Comparison of ENCODE assay signal across 8 cellular contexts in the genomic region with DNA sequence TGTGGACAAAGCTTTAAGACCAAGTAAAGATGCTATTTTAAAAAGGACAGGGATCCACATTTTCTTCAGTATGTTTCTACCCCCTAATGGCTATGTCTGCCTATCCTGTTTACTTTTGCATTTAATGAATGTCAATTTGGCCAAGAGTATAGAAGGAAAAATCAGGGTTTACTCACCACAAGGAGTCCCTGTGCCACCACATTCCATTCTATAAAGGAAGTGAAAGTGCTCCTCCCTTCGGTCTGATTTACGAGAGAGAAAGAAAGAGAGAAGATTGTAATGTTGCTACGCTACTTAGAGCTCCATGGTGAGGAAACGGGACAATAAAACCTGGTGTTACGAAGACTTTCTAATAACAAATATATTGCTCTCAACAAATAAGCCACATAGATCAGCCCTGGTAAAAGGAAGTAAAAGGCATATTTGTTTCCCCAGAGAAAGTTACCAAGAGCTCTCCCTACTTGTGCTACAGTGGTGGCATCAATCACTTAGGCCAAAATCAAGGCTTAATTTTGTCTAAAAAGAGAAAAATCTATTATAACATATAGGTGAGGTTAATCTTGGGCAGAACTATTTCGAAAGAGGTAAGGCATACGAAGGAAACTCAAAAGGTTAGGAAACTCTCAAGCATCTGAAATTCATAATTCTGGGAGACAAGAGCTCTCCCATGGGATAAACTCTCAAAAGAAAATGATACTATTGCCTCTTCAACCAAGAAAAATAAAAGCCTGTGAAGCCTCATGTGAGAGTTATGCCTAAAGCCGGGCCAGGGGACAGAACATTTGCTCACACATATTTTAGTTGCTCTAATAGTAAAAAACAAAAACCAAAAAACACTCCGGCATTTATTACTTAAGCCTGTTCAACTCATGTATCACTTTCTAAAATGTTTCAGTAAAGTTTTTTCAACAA. TPM values are rescaled to one million over a fixed set of nuclear protein-coding genes. Genes with fewer than 3 reads are reported as not detected.
DNase-seq lines count a peak whose midpoint lies in the region; ATAC-seq, FAIRE-seq and TF ChIP-seq lines count a peak whose summit lies in the region.

No MANE protein-coding gene starts in this region.

- TF ChIP-seq POLR2A in GM12878 (IDR thresholded peaks at IDR 0.05; ENCODE audit: low read depth, low read length): no peak
- TF ChIP-seq POLR2A in stomach (IDR thresholded peaks at IDR 0.05): no peak

- H3K4me3 ChIP-seq in GM12878: no peak overlapping the region
- H3K4me3 ChIP-seq in stomach: peak overlapping the region in 3 of 4 donors; percentile 11 to 18 (median 15)

- H3K4me2 ChIP-seq in GM12878 (ENCODE audit: control insufficient read depth, insufficient read depth): peak overlapping the region; percentile 60

- H3K27ac ChIP-seq in GM12878 (ENCODE audit: control insufficient read depth, insufficient read depth): no peak overlapping the region
- peak overlapping the region in 4 of 5 donors; percentile 44 to 76 (median 66) for H3K27ac ChIP-seq in stomach

- 79% methylated on average over 8 of the region's 9 CpGs for WGBS in GM12878 (ENCODE audit: insufficient coverage, insufficient replicate concordance, low lambda C conversion rate, missing lambda C conversion rate)
- WGBS in stomach, 5 donors: 35 to 43% (median 41%) methylated on average over 9 of the region's 9 CpGs

- intact Hi-C loops in GM12878 (cut with micrococcal nuclease; ENCODE audit: unreplicated experiment) (no loop called here), stomach (cut with DNase I; ENCODE audit: low total_unique reads) (loop anchor here (10.0 kb wide), 1 partner anchor 172 kb away; no protein-coding TSS in a partner anchor)

- no peak overlapping the region for H2AFZ ChIP-seq in GM12878 (ENCODE audit: control insufficient read depth, low read depth, low read length)

- no TSS peak for BruUV-seq in GM12878 (replicated peaks; lab: Mats Ljungman, UMichigan)

- H3K79me2 ChIP-seq in GM12878 (ENCODE audit: control insufficient read depth, insufficient read depth, low read length): no peaks in the 10 kb centered on the region

- H3K9me3 ChIP-seq in GM12878 (replicated peaks; ENCODE audit: control insufficient read depth, insufficient read depth, low read length): no peaks in the 10 kb centered on the region
- no peaks in the 10 kb centered on the region for H3K9me3 ChIP-seq in stomach

- POLR2A ChIA-PET in GM12878 (lab: Charles Lee): no interaction called here

- peak; percentile 79 for ATAC-seq in GM21381 (IDR thresholded peaks at IDR 0.05; ENCODE audit: unreplicated experiment)
- peak; percentile 66 for ATAC-seq in GM12878

- H4K20me1 ChIP-seq in GM12878 (ENCODE audit: control insufficient read depth, insufficient read depth): no peaks in the 10 kb centered on the region

- TF ChIP-seq CTCF in AG09319 (IDR thresholded peaks at IDR 0.05; ENCODE audit: low read depth, low read length): peak; percentile 54
- peak in 1 of 3 experiments; percentile 33; a peak in 2 of 6 replicates for TF ChIP-seq CTCF in GM12878 (IDR thresholded peaks at IDR 0.05 in 2 of 3, conservative IDR thresholded peaks at IDR 0.05 in 1 of 3; ENCODE audit: control insufficient read depth in 2 of 3, extremely low read depth in 1 of 3, insufficient read depth in 1 of 3, low read depth in 3 of 3, low read length in 3 of 3)
- TF ChIP-seq CTCF in stomach (IDR thresholded peaks at IDR 0.05): peak in 5 of 7 experiments; percentile 8 to 60 (median 25)

- RAD21 ChIA-PET in GM12878 (lab: Charles Lee; ENCODE audit: unreplicated experiment): interaction anchor here (0.9 to 2.1 kb wide), 6 partner anchors 9 to 391 kb away, joined by 3 to 9 read pairs (median 4); no protein-coding TSS in a partner anchor

- CTCF ChIA-PET in GM12878 (lab: Yijun Ruan, JAX): interaction anchor here (0.7 to 5.9 kb wide), 14 partner anchors 9 to 391 kb away, joined by 3 to 78 read pairs (median 4); no protein-coding TSS in a partner anchor

- TF ChIP-seq EP300 in GM12878 (IDR thresholded peaks at IDR 0.05; ENCODE audit: borderline replicate concordance in 1 of 2, control insufficient read depth in 1 of 2, low read depth in 2 of 2, low read length in 2 of 2) (no peak), stomach (IDR thresholded peaks at IDR 0.05) (no peak)

- SMC1A ChIA-PET in GM12878 (lab: Charles Lee; ENCODE audit: uncharacterized antibody, unreplicated experiment): interaction anchor here (0.8 to 2.7 kb wide), 10 partner anchors 9 to 173 kb away, joined by 3 to 16 read pairs (median 4); no protein-coding TSS in a partner anchor

- H3K4me1 ChIP-seq in GM12878 (ENCODE audit: control insufficient read depth, insufficient read depth, low read length) (peaks cover 2% of the 10 kb centered on the region; the same call in 1 of the 2 replicates), stomach (peaks cover 0 to 77% (median 44%) of the 10 kb centered on the region in 4 donors)

- DNase-seq in AG09319 (ENCODE audit: extremely low read depth, low read depth) (peak; percentile 27), LoVo (ENCODE audit: low spot score) (peak; percentile 75), GM12878 (ENCODE audit: low read depth, low spot score) (peak; percentile 21), inferior parietal cortex (ENCODE audit: extremely low spot score) (peak; percentile 57), stomach (no peak), islet precursor cell (no peak)
- DNase-seq in activated CD4-positive, alpha-beta T cell treated with anti-CD3 and anti-CD28 coated beads, Interleukin-2, amount 50 U/mL, for 48 hours: no peak

- FAIRE-seq in GM12878 (lab: Jason Lieb, UNC): no peak

- no peaks in the 10 kb centered on the region for H3K27me3 ChIP-seq in GM12878 (replicated peaks in 1 of 2; ENCODE audit: control insufficient read depth in 2 of 2, insufficient read depth in 2 of 2, low read length in 1 of 2)
- H3K27me3 ChIP-seq in stomach: no peaks in the 10 kb centered on the region

- no peak overlapping the region for H3K9ac ChIP-seq in GM12878 (ENCODE audit: control insufficient read depth, insufficient read depth, low read length)

- peak; percentile 21; the same call in 1 of the 2 replicates for TF ChIP-seq RAD21 in GM12878 (IDR thresholded peaks at IDR 0.05; ENCODE audit: insufficient read depth, low read depth, low read length)

- in situ Hi-C loops in GM12878 (cut with MboI): no loop called here

- H3K36me3 ChIP-seq in GM12878 (ENCODE audit: control insufficient read depth in 2 of 2, insufficient read depth in 2 of 2, low read length in 1 of 2): no peaks in the 10 kb centered on the region
- H3K36me3 ChIP-seq in stomach: peaks cover 0 to 11% (median 8%) of the 10 kb centered on the region in 4 donors

TF ChIP-seq in GM12878, 131 proteins besides CTCF, POLR2A, EP300 and RAD21:
- TF ChIP-seq SIX5 (IDR thresholded peaks at IDR 0.05; ENCODE audit: low read depth, low read length, severe bottlenecking) (no peak), POLR2AphosphoS5 (IDR thresholded peaks at IDR 0.05; ENCODE audit: low read length) (no peak), NBN (IDR thresholded peaks at IDR 0.05) (no peak), EED (IDR thresholded peaks at IDR 0.05; ENCODE audit: low read depth) (no peak), SPI1 (IDR thresholded peaks at IDR 0.05; ENCODE audit: borderline replicate concordance, insufficient read depth, low read depth, low read length) (peak; percentile 75; the same call in 1 of the 2 replicates), RUNX3 (IDR thresholded peaks at IDR 0.05; ENCODE audit: low read length) (peak; percentile 72), CHD4 (IDR thresholded peaks at IDR 0.05) (no peak), MTA2 (IDR thresholded peaks at IDR 0.05; ENCODE audit: low read depth) (no peak), SMC3 (IDR thresholded peaks at IDR 0.05; ENCODE audit: borderline replicate concordance, low read length) (0 out of 2 replicates have a peak, but pooled peaks have one; percentile 15), SMAD5 (IDR thresholded peaks at IDR 0.05; ENCODE audit: low read depth) (no peak), ESRRA (IDR thresholded peaks at IDR 0.05; ENCODE audit: low read length) (no peak), IKZF2 (IDR thresholded peaks at IDR 0.05) (peak in 1 of 2 experiments; percentile 45; a peak in 2 of 4 replicates)

RNA-seq across cellular contexts. Expression of a gene that starts 29.5 kb away (rescaled TPM):
- 77.1 and 97.6 TPM in 2 replicates for total RNA-seq in GM12878 (2013; cell fraction: nucleolus; rRNA removed)
- total RNA-seq in GM12878 (2014; rRNA removed) (11.7 and 14.8 TPM in 2 replicates), GM12878 (2014; rRNA removed; fragmentation: Illumina TruSeq; extraction: Trizol) (13.8 and 16.0 TPM in 2 replicates), GM12878 (2021) (15.7 and 16.0 TPM in 2 replicates), stomach (10 to 100 TPM; 12.8 to 97.8 (median 33.0) TPM)
- polyA plus RNA-seq in GM12878 (2011; ENCODE audit: low read depth): 4.3 TPM
- polyA plus RNA-seq in GM12878 (2011; rRNA removed) (23.3 and 32.6 TPM in 2 replicates), GM12878 (2014; fragmentation: Illumina TruSeq; extraction: Trizol) (12.8 and 13.2 TPM in 2 replicates), GM12878 (2014; fragmentation: Nextera tagmentation; extraction: Ambion mirVana) (1 to 10 TPM; 1.2 to 2.3 TPM), GM12878 (2014; rRNA removed) (7.0 and 9.1 TPM in 2 replicates), GM12878 (2016; fragmentation: Nextera tagmentation; extraction: Ambion mirVana) (1 to 10 TPM in 1 of 2 experiments, under 1 TPM in 1; 0.91 to 7.4 TPM), stomach (10 to 100 TPM in 1 of 3 donors, 1 to 10 TPM in 2; 5.9 to 10.8 (median 7.6) TPM)
- polyA plus RNA-seq in GM12878 (2011; cell fraction: cytosol; rRNA removed): 8.9 and 12.3 TPM in 2 replicates
- 21.9 and 27.9 TPM in 2 replicates for polyA plus RNA-seq in GM12878 (2011; cell fraction: nucleus; rRNA removed)
- polyA plus RNA-seq in GM12878 (2012): 8.6 and 9.0 TPM in 2 replicates
- 26.3 and 40.0 TPM in 2 replicates for polyA minus RNA-seq in GM12878 (2011; rRNA and poly(A)+ RNA removed)
- 4.2 and 6.3 TPM in 2 replicates for polyA minus RNA-seq in GM12878 (2011; cell fraction: cytosol; rRNA and poly(A)+ RNA removed)
- polyA minus RNA-seq in GM12878 (2011; cell fraction: nucleus; rRNA and poly(A)+ RNA removed): 28.5 and 41.0 TPM in 2 replicates

Comparison
In these comparisons a context has a peak if more than half of its experiments do, and no peak if none do; other contexts are left out.
1. DNase-seq: peak in AG09319 (single experiment), LoVo (single experiment), GM12878 (single experiment) and inferior parietal cortex (single experiment); none in stomach (single experiment), islet precursor cell (single experiment) and activated CD4-positive, alpha-beta T cell treated with anti-CD3 and anti-CD28 coated beads, Interleukin-2, amount 50 U/mL, for 48 hours (0 of 2).